ENCODE assay signal across 9 cellular contexts in the genomic region with DNA sequence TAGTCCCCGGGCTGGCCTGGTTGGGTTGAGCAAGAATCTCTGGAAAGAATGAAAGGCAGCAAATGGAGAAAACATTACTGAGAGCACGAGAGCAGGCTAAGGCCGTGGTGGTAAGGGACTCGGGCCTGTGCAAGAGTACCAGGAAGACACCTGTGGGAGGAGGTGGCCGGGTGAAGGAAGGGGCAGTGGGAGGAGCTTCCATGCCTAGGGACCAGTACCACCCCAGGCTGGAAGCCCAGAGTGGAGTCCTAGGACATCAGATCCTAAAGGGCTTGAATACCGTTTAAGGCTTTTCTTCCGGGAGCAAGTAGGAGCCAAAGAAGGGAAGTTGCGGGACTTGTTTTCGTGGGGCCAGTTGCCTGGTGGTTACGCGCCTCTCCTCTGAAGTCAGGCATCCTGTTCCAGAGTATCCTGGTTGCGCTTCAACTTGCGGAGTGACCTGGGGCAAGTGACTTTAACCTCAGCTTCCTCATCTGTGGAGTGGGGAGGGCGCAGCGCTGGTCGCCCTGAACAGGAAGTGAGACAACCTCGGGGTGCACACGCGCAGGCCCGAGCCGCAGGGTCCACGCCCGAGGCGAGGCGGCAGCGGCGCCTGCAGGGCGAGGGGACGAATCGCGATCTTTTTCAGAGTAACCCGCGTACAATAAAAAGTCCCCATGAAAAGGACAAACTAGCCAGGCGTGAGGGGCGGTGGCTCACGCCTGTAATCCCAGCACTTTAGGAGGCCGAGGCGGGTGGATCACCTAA. TPM values are rescaled to one million over a fixed set of nuclear protein-coding genes. Genes with fewer than 3 reads are reported as not detected.
DNase-seq lines count a peak whose midpoint lies in the region; ATAC-seq and TF ChIP-seq lines count a peak whose summit lies in the region.
"Had no signal": no experiment of that assay in that cellular context is flagged by ENCODE, and none has a peak within 500 bp of the region (broad histone marks: within the 10 kb centered on the region; RNA-seq: fewer than 3 reads in every experiment).

No MANE protein-coding gene starts in this region.

- peaks cover 0 to 13% (median under 1%) of the 10 kb centered on the region in 4 donors for H3K36me3 ChIP-seq in right lobe of liver

- POLR2A ChIA-PET in activated CD4-positive, alpha-beta T cell treated with anti-CD3 and anti-CD28 coated beads, Interleukin-2, amount 10 ng/mL, durations not matched to agents 7 days and 5 days (lab: Charles Lee): interaction anchor here (1.2 kb wide), 1 partner anchor 28 kb away, joined by 3 read pairs; no protein-coding TSS in a partner anchor

- ATAC-seq in GM18870 (IDR thresholded peaks at IDR 0.05; ENCODE audit: unreplicated experiment) (peak; percentile 51), HG03175 (IDR thresholded peaks at IDR 0.05; ENCODE audit: unreplicated experiment) (peak; percentile 78), right lobe of liver (peak; percentile 75 to 80 (median 78))

- H3K9me3 Mint-ChIP-seq in activated CD4-positive, alpha-beta T cell treated with anti-CD3 and anti-CD28 coated beads, Interleukin-2, amount 10 ng/mL, durations not matched to agents 7 days and 5 days: no peaks in the 10 kb centered on the region
- no peaks in the 10 kb centered on the region for H3K9me3 Mint-ChIP-seq in dendritic cell treated with granulocyte-macrophage colony-stimulating factor and Interleukin-4, amounts not matched to agents 40 ng/mL and 50 ng/mL, for 4 days

- peak overlapping the region; percentile 85 to 99 (median 97) for H3K4me3 ChIP-seq in right lobe of liver

- CTCF ChIA-PET in activated CD4-positive, alpha-beta T cell treated with anti-CD3 and anti-CD28 coated beads, Interleukin-2, amount 10 ng/mL, durations not matched to agents 7 days and 5 days (lab: Charles Lee): interaction anchor here (0.7 to 3.4 kb wide), 10 partner anchors 9 to 175 kb away, joined by 3 to 20 read pairs (median 4); partner anchors contain the start of genes ARFRP1, LIME1, PRPF6 and ZGPAT

- peak; percentile 43 for TF ChIP-seq POLR2A in right lobe of liver (IDR thresholded peaks at IDR 0.05)

- peak overlapping the region; percentile 94 for H3K27ac Mint-ChIP-seq in activated CD4-positive, alpha-beta T cell treated with anti-CD3 and anti-CD28 coated beads, Interleukin-2, amount 10 ng/mL, durations not matched to agents 7 days and 5 days
- peak overlapping the region; percentile 88 for H3K27ac Mint-ChIP-seq in dendritic cell treated with granulocyte-macrophage colony-stimulating factor and Interleukin-4, amounts not matched to agents 40 ng/mL and 50 ng/mL, for 4 days

- peak overlapping the region; percentile 89 for H3K4me3 Mint-ChIP-seq in activated CD4-positive, alpha-beta T cell treated with anti-CD3 and anti-CD28 coated beads, Interleukin-2, amount 10 ng/mL, durations not matched to agents 7 days and 5 days
- H3K4me3 Mint-ChIP-seq in dendritic cell treated with granulocyte-macrophage colony-stimulating factor and Interleukin-4, amounts not matched to agents 40 ng/mL and 50 ng/mL, for 4 days: peak overlapping the region; percentile 85

- peak; percentile 59 to 76 (median 70) for TF ChIP-seq CTCF in right lobe of liver (IDR thresholded peaks at IDR 0.05)

- H3K27ac ChIP-seq in right lobe of liver: peak overlapping the region; percentile 84 to 89 (median 89)

- intact Hi-C loops in dendritic cell treated with granulocyte-macrophage colony-stimulating factor and Interleukin-4, amounts not matched to agents 40 ng/mL and 50 ng/mL, for 4 days (cut with micrococcal nuclease): loop anchor here (1.0 to 5.0 kb wide), 3 partner anchors 9 to 77 kb away; no protein-coding TSS in a partner anchor
- intact Hi-C loops in right lobe of liver (cut with DNase I): no loop called here

- no peaks in the 10 kb centered on the region for H3K27me3 Mint-ChIP-seq in activated CD4-positive, alpha-beta T cell treated with anti-CD3 and anti-CD28 coated beads, Interleukin-2, amount 10 ng/mL, durations not matched to agents 7 days and 5 days
- H3K27me3 Mint-ChIP-seq in dendritic cell treated with granulocyte-macrophage colony-stimulating factor and Interleukin-4, amounts not matched to agents 40 ng/mL and 50 ng/mL, for 4 days: no peaks in the 10 kb centered on the region

- peaks cover 35% of the 10 kb centered on the region for H3K4me1 Mint-ChIP-seq in activated CD4-positive, alpha-beta T cell treated with anti-CD3 and anti-CD28 coated beads, Interleukin-2, amount 10 ng/mL, durations not matched to agents 7 days and 5 days
- peaks cover 64% of the 10 kb centered on the region for H3K4me1 Mint-ChIP-seq in dendritic cell treated with granulocyte-macrophage colony-stimulating factor and Interleukin-4, amounts not matched to agents 40 ng/mL and 50 ng/mL, for 4 days (ENCODE audit: low read depth)

- DNase-seq in AG08396 (ENCODE audit: low spot score) (peak; percentile 91), NCI-H460 (ENCODE audit: extremely low read depth, low read depth) (peak; percentile 58), right lobe of liver (peak; percentile 90 to 93 (median 91))
- peak; percentile 86 for DNase-seq in activated CD4-positive, alpha-beta T cell treated with anti-CD3 and anti-CD28 coated beads, Interleukin-2, amount 10 ng/mL, durations not matched to agents 7 days and 5 days
- peak; percentile 79 for DNase-seq in stimulated activated CD4-positive, alpha-beta T cell treated with anti-CD3 and anti-CD28 coated beads, Interleukin-4, amount 100 ng/mL, for 24 hours

- H3K9me3 ChIP-seq in right lobe of liver: no peaks in the 10 kb centered on the region

- H3K4me1 ChIP-seq in right lobe of liver: peaks cover 0 to 22% (median 5%) of the 10 kb centered on the region in 4 donors

- 0% methylated on average over 16 of the region's 38 CpGs for WGBS in right lobe of liver (ENCODE audit: insufficient coverage, low coverage, low lambda C conversion rate, missing lambda C conversion rate)

- peaks cover 22% of the 10 kb centered on the region for H3K36me3 Mint-ChIP-seq in activated CD4-positive, alpha-beta T cell treated with anti-CD3 and anti-CD28 coated beads, Interleukin-2, amount 10 ng/mL, durations not matched to agents 7 days and 5 days (ENCODE audit: low read depth)
- H3K36me3 Mint-ChIP-seq in dendritic cell treated with granulocyte-macrophage colony-stimulating factor and Interleukin-4, amounts not matched to agents 40 ng/mL and 50 ng/mL, for 4 days (ENCODE audit: low read depth): peaks cover 83% of the 10 kb centered on the region

- no peaks in the 10 kb centered on the region for H3K27me3 ChIP-seq in right lobe of liver

RNA-seq across cellular contexts. Expression of gene TPD52L2, which starts 1.1 kb away (rescaled TPM):
- 97.6 and 103 TPM in 2 replicates for total RNA-seq in NCI-H460 (2014; rRNA removed; shearing (Covaris generic))
- polyA plus RNA-seq in NCI-H460 (2014; cell fraction: nucleus; rRNA removed): 103 and 145 TPM in 2 replicates
- 10 to 100 TPM; 39.6 to 41.6 TPM for total RNA-seq in activated CD4-positive, alpha-beta T cell treated with anti-CD3 and anti-CD28 coated beads, Interleukin-2, amount 10 ng/mL, durations not matched to agents 7 days and 5 days
- total RNA-seq in right lobe of liver: 10 to 100 TPM; 20.1 to 46.8 (median 30.5) TPM

RNA-seq across cellular contexts. Expression of gene ABHD16B, which starts 2.7 kb away (rescaled TPM):
- total RNA-seq in NCI-H460 (2014; rRNA removed; shearing (Covaris generic)): not detected in 2 replicates
- not detected in 2 replicates for polyA plus RNA-seq in NCI-H460 (2014; cell fraction: nucleus; rRNA removed)
- not detected for total RNA-seq in activated CD4-positive, alpha-beta T cell treated with anti-CD3 and anti-CD28 coated beads, Interleukin-2, amount 10 ng/mL, durations not matched to agents 7 days and 5 days
- not detected for total RNA-seq in right lobe of liver
- total RNA-seq: T-helper 1 cell treated with Interleukin-12 subunit alpha and Interleukin-12 subunit beta and Interleukin-4 antibody, amounts not matched to agents 30 ng/mL and 1 ng/mL, for 36 hours had no signal

RNA-seq across cellular contexts. Expression of gene DNAJC5, which starts 31.0 kb away (rescaled TPM):
- total RNA-seq in NCI-H460 (2014; rRNA removed; shearing (Covaris generic)): 30.7 and 31.9 TPM in 2 replicates
- polyA plus RNA-seq in NCI-H460 (2014; cell fraction: nucleus; rRNA removed): 26.5 and 40.0 TPM in 2 replicates
- 10 to 100 TPM; 54.0 to 58.7 TPM for total RNA-seq in activated CD4-positive, alpha-beta T cell treated with anti-CD3 and anti-CD28 coated beads, Interleukin-2, amount 10 ng/mL, durations not matched to agents 7 days and 5 days
- 10 to 100 TPM; 10.7 to 26.0 (median 15.1) TPM for total RNA-seq in right lobe of liver

RNA-seq across cellular contexts. Expression of gene ZBTB46, which starts 32.9 kb away (rescaled TPM):
- 0.20 and 0.30 TPM in 2 replicates for total RNA-seq in NCI-H460 (2014; rRNA removed; shearing (Covaris generic))
- 0.04 TPM in 1 of 2 replicates, not detected in the other for polyA plus RNA-seq in NCI-H460 (2014; cell fraction: nucleus; rRNA removed)
- total RNA-seq in activated CD4-positive, alpha-beta T cell treated with anti-CD3 and anti-CD28 coated beads, Interleukin-2, amount 10 ng/mL, durations not matched to agents 7 days and 5 days: not detected
- total RNA-seq in right lobe of liver: 1 to 10 TPM; 1.2 to 4.2 (median 2.4) TPM

Comparison
In these comparisons a context has a peak if more than half of its experiments do, and no peak if none do; other contexts are left out.
1. Peak in every context shown above with its lines: DNase-seq, ATAC-seq, H3K4me3 ChIP-seq and H3K27ac ChIP-seq.